Comparison of ENCODE assay signal across 8 cellular contexts in the genomic region with DNA sequence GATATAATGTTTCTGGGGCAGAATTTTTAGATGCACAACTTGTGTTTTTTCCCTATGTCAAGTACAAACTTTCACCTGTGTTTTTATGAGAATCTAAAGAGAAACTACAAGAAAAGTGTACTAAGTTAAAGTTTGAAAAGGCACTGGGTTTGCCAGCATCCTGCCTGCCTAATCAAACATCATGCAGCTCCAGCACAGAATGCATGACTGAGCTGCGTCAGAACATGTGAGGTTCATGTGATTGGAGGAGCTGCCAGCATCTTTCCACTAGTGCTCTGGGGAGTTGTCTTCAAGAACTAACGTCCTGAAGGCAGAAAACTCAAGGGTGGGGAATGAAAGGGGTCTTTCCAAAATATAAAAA. TPM values are rescaled to one million over a fixed set of nuclear protein-coding genes. Genes with fewer than 3 reads are reported as not detected.
A peak's percentile ranks its signal among the peaks of the same experiment; 100 is the strongest.
DNase-seq lines count a peak whose midpoint lies in the region; ATAC-seq and TF ChIP-seq lines count a peak whose summit lies in the region.

No MANE protein-coding gene starts in this region.

- peaks cover 3% of the 10 kb centered on the region for H3K9me3 Mint-ChIP-seq in chondrocyte (ENCODE audit: low read depth)

- H3K4me3 Mint-ChIP-seq in chondrocyte (ENCODE audit: unreplicated experiment) = no peak overlapping the region

- peaks cover 2% of the 10 kb centered on the region for H3K36me3 Mint-ChIP-seq in chondrocyte (ENCODE audit: low read depth)

- H3K27me3 Mint-ChIP-seq in chondrocyte (ENCODE audit: low read depth) = no peaks in the 10 kb centered on the region

- peaks cover 20% of the 10 kb centered on the region for H3K4me1 Mint-ChIP-seq in chondrocyte (ENCODE audit: low read depth)

- DNase-seq in GM13977 (ENCODE audit: low spot score) (peak; percentile 28), NCI-H226 (peak; percentile 22), chondrocyte (ENCODE audit: low spot score) (no peak), retina (peak; percentile 34), NCI-H524 (lab: John Stamatoyannopoulos, UW) (no peak), mesenteric fat pad (ENCODE audit: low spot score) (no peak), superior temporal gyrus (ENCODE audit: extremely low spot score) (no peak)

- TF ChIP-seq CTCF in GM13977 (IDR thresholded peaks at IDR 0.05; ENCODE audit: extremely low read depth, insufficient read depth, missing control alignments) = no peak
- TF ChIP-seq CTCF in chondrocyte (IDR thresholded peaks at IDR 0.05) = no peak

- in situ Hi-C loops in GM13977 (cut with MboI; ENCODE audit: low pct_unique_long_range_greater_than_20kb, low sequenced_read_pairs, unreplicated experiment) = no loop called here

- H3K27ac Mint-ChIP-seq in chondrocyte (ENCODE audit: unreplicated experiment) = peak overlapping the region; percentile 88

- ATAC-seq in GM21737 (IDR thresholded peaks at IDR 0.05; ENCODE audit: unreplicated experiment) = peak; percentile 49

RNA-seq across cellular contexts. Expression of gene RIC1, which starts 46.1 kb away (rescaled TPM):
- total RNA-seq in chondrocyte = 34.4 to 40.7 TPM (median 39.3 TPM) in 3 replicates
- 22.5 TPM for total RNA-seq in mesenteric fat pad

Comparison
In these comparisons a context has a peak if more than half of its experiments do, and no peak if none do; other contexts are left out.
1. DNase-seq: peak in GM13977 (single experiment), NCI-H226 (single experiment) and retina (single experiment); none in chondrocyte (single experiment), NCI-H524 (0 of 2), mesenteric fat pad (single experiment) and superior temporal gyrus (single experiment).